ENCODE assay signal across 8 cellular contexts in the genomic region with DNA sequence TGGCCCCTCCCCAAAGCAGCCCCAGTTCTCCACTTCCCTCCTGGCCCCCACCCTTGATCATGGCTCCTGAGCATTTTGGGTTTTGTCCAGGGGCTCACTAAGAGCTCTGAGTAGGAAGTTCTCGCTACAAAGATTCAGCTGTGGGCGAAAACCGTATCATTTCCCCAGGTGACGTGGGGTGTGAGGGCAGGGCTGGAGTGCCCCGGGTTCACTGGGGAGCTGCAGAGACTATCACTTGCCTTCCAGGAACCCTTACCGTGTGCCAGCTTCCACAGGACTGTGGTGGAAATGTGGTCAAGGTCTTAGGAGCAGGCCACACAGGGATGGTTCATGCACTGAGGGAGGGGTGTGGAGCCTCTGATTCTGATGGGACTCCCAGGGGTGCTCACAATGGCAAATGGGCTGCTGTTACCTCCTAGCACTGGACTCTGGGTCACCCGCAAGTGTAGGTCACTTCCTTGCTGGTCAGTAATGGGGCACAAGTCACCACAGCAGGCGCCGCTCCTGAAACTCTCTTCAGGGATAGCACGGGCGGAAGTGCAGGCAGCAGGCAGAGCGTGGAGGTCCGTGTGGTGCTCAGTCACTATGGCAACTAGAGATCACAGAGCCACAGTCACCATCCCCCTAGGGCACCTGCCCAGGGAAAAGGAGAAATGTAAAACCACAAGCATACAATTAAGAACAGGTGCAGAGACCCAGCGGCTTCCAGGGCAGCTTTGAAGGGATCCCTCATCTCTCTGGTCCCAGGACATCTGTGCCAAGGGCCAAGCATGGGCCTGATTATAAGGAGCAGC. TPM values are rescaled to one million over a fixed set of nuclear protein-coding genes. Genes with fewer than 3 reads are reported as not detected.
DNase-seq lines count a peak whose midpoint lies in the region; ATAC-seq and TF ChIP-seq lines count a peak whose summit lies in the region.

No MANE protein-coding gene starts in this region.

- peaks cover 64 to 65% of the 10 kb centered on the region in 2 donors for H3K4me1 ChIP-seq in mucosa of rectum (ENCODE audit: control insufficient read depth in 2 of 2, insufficient read depth in 2 of 2, low read length in 2 of 2)

- no peaks in the 10 kb centered on the region for H3K79me2 ChIP-seq in SU-DHL-6 (ENCODE audit: insufficient read depth, low read length)

- peak overlapping the region; percentile 39 for H3K4me2 ChIP-seq in SU-DHL-6 (ENCODE audit: low read depth, low read length, poor library complexity, severe bottlenecking)

- peaks cover 6% of the 10 kb centered on the region; the same call in 1 of the 2 replicates for H3F3A ChIP-seq in SU-DHL-6 (ENCODE audit: insufficient read depth)

- no peak overlapping the region for H2AFZ ChIP-seq in SU-DHL-6 (ENCODE audit: low read depth, low read length, severe bottlenecking)

- H4K20me1 ChIP-seq in SU-DHL-6 (ENCODE audit: low read depth, low read length) = no peaks in the 10 kb centered on the region

- H3K36me3 ChIP-seq in SU-DHL-6 (ENCODE audit: low read length) (no peaks in the 10 kb centered on the region), mucosa of rectum (ENCODE audit: control insufficient read depth in 2 of 2, insufficient read depth in 2 of 2, low read length in 2 of 2) (no peaks in the 10 kb centered on the region)

- TF ChIP-seq CTCF in SU-DHL-6 (IDR thresholded peaks at IDR 0.05; ENCODE audit: insufficient read depth, low read length, poor library complexity, severe bottlenecking) = no peak

- DNase-seq in COLO668 (lab: John Stamatoyannopoulos, UW; ENCODE audit: unreplicated experiment) = peak; percentile 96
- peak; percentile 98 for DNase-seq in Jurkat, Clone E6-1 (ENCODE audit: low read depth, low spot score)
- no peak for DNase-seq in activated gamma-delta T cell (lab: John Stamatoyannopoulos, UW)
- DNase-seq in SIG-M5 treated with dmso at 0.1 percent for 504 hours (lab: John Stamatoyannopoulos, UW; ENCODE audit: unreplicated experiment) = no peak
- DNase-seq in glomerular visceral epithelial cell (ENCODE audit: extremely low spot score) = no peak

- H3K9me3 ChIP-seq in SU-DHL-6 (ENCODE audit: insufficient read depth, low read length) (no peaks in the 10 kb centered on the region), mucosa of rectum (ENCODE audit: control insufficient read depth in 2 of 2, low read length in 2 of 2) (no peaks in the 10 kb centered on the region)

- peak; percentile 55 for ATAC-seq in GM19397 (IDR thresholded peaks at IDR 0.05; ENCODE audit: unreplicated experiment)

- H3K4me3 ChIP-seq in Jurkat, Clone E6-1 (ENCODE audit: low read length) = peak overlapping the region; percentile 51
- no peak overlapping the region for H3K4me3 ChIP-seq in SU-DHL-6 (ENCODE audit: insufficient read depth, low read length, poor library complexity, severe bottlenecking)
- peak overlapping the region in 1 of 2 donors; percentile 60 for H3K4me3 ChIP-seq in mucosa of rectum (ENCODE audit: low read length in 2 of 2)

- H3K27me3 ChIP-seq in SU-DHL-6 (ENCODE audit: low read length) (no peaks in the 10 kb centered on the region), mucosa of rectum (ENCODE audit: control insufficient read depth in 2 of 2, insufficient read depth in 2 of 2, low read length in 2 of 2) (no peaks in the 10 kb centered on the region)

- peak overlapping the region; percentile 49 for H3K27ac ChIP-seq in SU-DHL-6 (ENCODE audit: low read depth, low read length)
- H3K27ac ChIP-seq in mucosa of rectum (ENCODE audit: low read depth in 2 of 2, low read length in 2 of 2) = peak overlapping the region; percentile 94 to 95

- H3K9me2 ChIP-seq in SU-DHL-6 (replicated peaks; ENCODE audit: insufficient read depth, low read length) = no peaks in the 10 kb centered on the region

- H3K9ac ChIP-seq in SU-DHL-6 (ENCODE audit: low read length) (no peak overlapping the region), mucosa of rectum (ENCODE audit: low read depth in 1 of 2, low read length in 2 of 2) (peak overlapping the region in 1 of 2 donors; percentile 34)

RNA-seq across cellular contexts. Expression of gene RSPH1, which starts 35.4 kb away (rescaled TPM):
- not detected for polyA plus RNA-seq in Jurkat, Clone E6-1 (2012; ENCODE audit: insufficient read depth, insufficient read length)

RNA-seq across cellular contexts. Expression of gene SLC37A1, which starts 53.1 kb away (rescaled TPM):
- 13.1 TPM for polyA plus RNA-seq in Jurkat, Clone E6-1 (2012; ENCODE audit: insufficient read depth, insufficient read length)

RNA-seq across cellular contexts. Expression of gene UBASH3A, which starts 56.9 kb away (rescaled TPM):
- polyA plus RNA-seq in Jurkat, Clone E6-1 (2012; ENCODE audit: insufficient read depth, insufficient read length) = 27.5 TPM

Comparison
In these comparisons a context has a peak if more than half of its experiments do, and no peak if none do; other contexts are left out.
1. DNase-seq: peak in COLO668 (single experiment) and Jurkat, Clone E6-1 (single experiment); none in activated gamma-delta T cell (single experiment), SIG-M5 treated with dmso at 0.1 percent for 504 hours (single experiment) and glomerular visceral epithelial cell (single experiment).